In the genomic region with DNA sequence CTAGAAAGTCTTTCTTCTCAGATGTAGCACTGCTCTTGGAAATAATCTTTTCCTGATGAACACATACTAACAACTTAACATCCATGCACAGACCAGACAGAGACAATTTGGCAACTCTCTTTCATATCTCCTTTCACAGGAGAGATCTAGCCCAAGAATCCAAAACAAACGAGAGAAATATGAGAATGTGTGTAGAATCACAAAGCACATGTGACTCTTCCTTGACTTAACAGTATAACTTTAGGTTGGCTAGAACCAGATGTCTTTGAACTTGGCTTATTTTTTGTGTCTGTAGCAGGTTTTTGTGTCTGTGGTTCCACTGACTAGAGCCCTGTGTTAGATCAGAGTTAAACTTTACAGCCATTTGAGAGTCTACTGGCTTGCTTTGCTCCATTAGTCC, we compare ENCODE assay signal across 22 cellular contexts.
DNase-seq lines count a peak whose midpoint lies in the region; ATAC-seq and TF ChIP-seq lines count a peak whose summit lies in the region.
"Had no signal": no experiment of that assay in that cellular context is flagged by ENCODE, and none has a peak within 500 bp of the region (broad histone marks: within the 10 kb centered on the region; RNA-seq: fewer than 3 reads in every experiment).

No MANE protein-coding gene starts in this region.

- H3K4me1 Mint-ChIP-seq in osteocyte (ENCODE audit: unreplicated experiment), result peaks cover 22% of the 10 kb centered on the region
- H3K4me1 Mint-ChIP-seq: CD4-positive, alpha-beta memory T cell; IgD-negative memory B cell had no signal

- peak; percentile 11 for DNase-seq in GM03348 (ENCODE audit: low spot score)
- peak; percentile 12 for DNase-seq in LHCN-M2 (ENCODE audit: low read depth)
- DNase-seq in fibroblast of gingiva (ENCODE audit: low read depth), result peak; percentile 50
- no peak for DNase-seq in osteocyte (ENCODE audit: extremely low spot score, unreplicated experiment)
- no peak for DNase-seq in NCI-H1694 treated with DMSO at 0.1 percent for 48 hours (lab: John Stamatoyannopoulos, UW)
- no peak for DNase-seq in left cardiac atrium
- DNase-seq in ACHN, result no peak
- DNase-seq: Caco-2; CD4-positive, alpha-beta memory T cell; DMS 273 treated with DMSO at 0.1 percent for 48 hours; DMS79 treated with DMSO at 0.1 percent for 48 hours; GOT3; HCEC 1CT; NCI-H1694; NCI-H748 treated with DMSO at 0.1 percent for 48 hours; NK-92 treated with Interleukin-12 subunit alpha and Interleukin-12 subunit beta, amount 100 ng/mL, for 24 hours; SIG-M5; SK-N-SH had no signal

- intact Hi-C loops in left cardiac atrium (cut with DNase I), result loop anchor here in 1 of 2 donors (10.0 kb wide), 1 partner anchor 121 kb away; no protein-coding TSS in a partner anchor

- peaks cover 2% of the 10 kb centered on the region for H3K27me3 Mint-ChIP-seq in osteocyte (ENCODE audit: unreplicated experiment)
- H3K27me3 Mint-ChIP-seq: IgD-negative memory B cell had no signal

- peak overlapping the region; percentile 7 for H3K27ac Mint-ChIP-seq in osteocyte (ENCODE audit: unreplicated experiment)
- H3K27ac Mint-ChIP-seq: CD4-positive, alpha-beta memory T cell; IgD-negative memory B cell had no signal

- no peak for TF ChIP-seq CTCF in osteocyte (IDR thresholded peaks at IDR 0.05)

- H3K9me3 Mint-ChIP-seq in osteocyte (ENCODE audit: unreplicated experiment), result no peaks in the 10 kb centered on the region

- no peaks in the 10 kb centered on the region for H3K36me3 Mint-ChIP-seq in osteocyte (ENCODE audit: unreplicated experiment)
- H3K36me3 Mint-ChIP-seq: CD4-positive, alpha-beta memory T cell had no signal

- ATAC-seq in left cardiac atrium, result no peak
- ATAC-seq: A549, GM12878, Panc1 had no signal

- H3K4me3 Mint-ChIP-seq in osteocyte (ENCODE audit: unreplicated experiment), result no peak overlapping the region
- H3K4me3 Mint-ChIP-seq: CD4-positive, alpha-beta memory T cell; IgD-negative memory B cell had no signal

- in situ Hi-C loops in ACHN (cut with HindIII; ENCODE audit: low pct_ligation_motif_present, low pct_unique_long_range_greater_than_20kb, low sequenced_read_pairs), result no loop called here

Comparison
In these comparisons a context has a peak if more than half of its experiments do, and no peak if none do; other contexts are left out.
1. DNase-seq: peak in GM03348 (single experiment), LHCN-M2 (single experiment) and fibroblast of gingiva (single experiment); none in osteocyte (single experiment), NCI-H1694 treated with DMSO at 0.1 percent for 48 hours (single experiment), left cardiac atrium (single experiment) and ACHN (single experiment).